In the genomic region with DNA sequence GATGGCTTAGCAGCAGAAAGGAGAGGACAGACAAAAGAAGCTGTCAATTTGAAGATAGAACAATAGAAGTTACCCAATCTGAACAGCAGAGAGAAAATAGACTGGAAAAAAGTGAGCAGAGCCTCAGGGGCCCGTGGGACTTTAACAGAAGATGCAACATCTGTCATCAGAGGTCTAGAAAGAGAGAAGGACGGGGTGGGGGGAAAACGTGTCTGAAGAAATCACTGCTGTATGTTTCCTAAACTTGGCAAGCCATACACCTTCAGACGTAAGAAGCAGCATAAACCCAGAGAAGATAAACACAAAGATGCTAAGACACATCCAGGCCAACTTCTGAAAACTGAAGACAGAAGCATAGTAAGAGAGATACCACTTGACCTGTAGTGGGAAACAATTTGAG, we compare ENCODE assay signal across 1 cellular context.
TF ChIP-seq lines count a peak whose summit lies in the region.

No MANE protein-coding gene starts in this region.

TF ChIP-seq in WTC11, 78 proteins besides CTCF, POLR2A, EP300 and RAD21 (continued from another document):
- TF ChIP-seq, protein P1, sequence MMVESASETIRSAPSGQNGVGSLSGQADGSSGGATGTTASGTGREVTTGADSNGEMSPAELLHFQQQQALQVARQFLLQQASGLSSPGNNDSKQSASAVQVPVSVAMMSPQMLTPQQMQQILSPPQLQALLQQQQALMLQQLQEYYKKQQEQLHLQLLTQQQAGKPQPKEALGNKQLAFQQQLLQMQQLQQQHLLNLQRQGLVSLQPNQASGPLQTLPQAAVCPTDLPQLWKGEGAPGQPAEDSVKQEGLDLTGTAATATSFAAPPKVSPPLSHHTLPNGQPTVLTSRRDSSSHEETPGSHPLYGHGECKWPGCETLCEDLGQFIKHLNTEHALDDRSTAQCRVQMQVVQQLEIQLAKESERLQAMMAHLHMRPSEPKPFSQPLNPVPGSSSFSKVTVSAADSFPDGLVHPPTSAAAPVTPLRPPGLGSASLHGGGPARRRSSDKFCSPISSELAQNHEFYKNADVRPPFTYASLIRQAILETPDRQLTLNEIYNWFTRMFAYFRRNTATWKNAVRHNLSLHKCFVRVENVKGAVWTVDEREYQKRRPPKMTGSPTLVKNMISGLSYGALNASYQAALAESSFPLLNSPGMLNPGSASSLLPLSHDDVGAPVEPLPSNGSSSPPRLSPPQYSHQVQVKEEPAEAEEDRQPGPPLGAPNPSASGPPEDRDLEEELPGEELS (CRISPR knock-in tag; IDR thresholded peaks at IDR 0.05), result no peak
- TF ChIP-seq IRF1 (CRISPR knock-in tag; IDR thresholded peaks at IDR 0.05), result no peak
- TF ChIP-seq, protein P2, sequence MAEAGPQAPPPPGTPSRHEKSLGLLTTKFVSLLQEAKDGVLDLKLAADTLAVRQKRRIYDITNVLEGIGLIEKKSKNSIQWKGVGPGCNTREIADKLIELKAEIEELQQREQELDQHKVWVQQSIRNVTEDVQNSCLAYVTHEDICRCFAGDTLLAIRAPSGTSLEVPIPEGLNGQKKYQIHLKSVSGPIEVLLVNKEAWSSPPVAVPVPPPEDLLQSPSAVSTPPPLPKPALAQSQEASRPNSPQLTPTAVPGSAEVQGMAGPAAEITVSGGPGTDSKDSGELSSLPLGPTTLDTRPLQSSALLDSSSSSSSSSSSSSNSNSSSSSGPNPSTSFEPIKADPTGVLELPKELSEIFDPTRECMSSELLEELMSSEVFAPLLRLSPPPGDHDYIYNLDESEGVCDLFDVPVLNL (CRISPR knock-in tag; IDR thresholded peaks at IDR 0.05; ENCODE audit: borderline replicate concordance, low read depth), result no peak
